In the genomic region with DNA sequence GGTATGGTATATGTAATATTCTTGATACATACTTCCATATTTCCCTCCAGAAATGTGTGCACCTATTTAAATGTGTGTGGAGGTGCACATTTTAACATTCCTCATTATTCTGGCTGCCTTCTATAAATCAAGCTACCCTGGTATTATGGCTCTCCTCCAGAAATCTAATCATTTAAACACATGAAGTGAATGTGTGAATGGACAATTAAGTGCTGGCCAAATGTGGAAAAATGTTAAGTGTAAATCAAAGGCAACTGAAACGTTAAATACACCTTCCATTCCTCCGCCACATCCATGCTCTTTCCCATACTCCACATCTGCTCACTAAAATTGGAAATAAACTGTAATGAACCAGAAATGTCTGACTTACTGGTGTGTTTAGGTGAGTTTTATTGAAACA, we compare ENCODE assay signal across 8 cellular contexts. TPM values are rescaled to one million over a fixed set of nuclear protein-coding genes. Genes with fewer than 3 reads are reported as not detected.
"Had no signal": no experiment of that assay in that cellular context is flagged by ENCODE, and none has a peak within 500 bp of the region (broad histone marks: within the 10 kb centered on the region; RNA-seq: fewer than 3 reads in every experiment).

No MANE protein-coding gene starts in this region.

- H3K4me3 ChIP-seq: GM12878 had no signal

- FAIRE-seq: GM12878, GM12891, GM12892, GM18507, GM19239 had no signal

- DNase-seq: GDM1, GF-D8 had no signal

- ATAC-seq: GM12878 had no signal

RNA-seq across cellular contexts. Expression of gene ESR1, which starts 24.9 kb away (rescaled TPM):
- total RNA-seq: G401 had no signal
